ENCODE assay signal across 1 cellular context in the genomic region with DNA sequence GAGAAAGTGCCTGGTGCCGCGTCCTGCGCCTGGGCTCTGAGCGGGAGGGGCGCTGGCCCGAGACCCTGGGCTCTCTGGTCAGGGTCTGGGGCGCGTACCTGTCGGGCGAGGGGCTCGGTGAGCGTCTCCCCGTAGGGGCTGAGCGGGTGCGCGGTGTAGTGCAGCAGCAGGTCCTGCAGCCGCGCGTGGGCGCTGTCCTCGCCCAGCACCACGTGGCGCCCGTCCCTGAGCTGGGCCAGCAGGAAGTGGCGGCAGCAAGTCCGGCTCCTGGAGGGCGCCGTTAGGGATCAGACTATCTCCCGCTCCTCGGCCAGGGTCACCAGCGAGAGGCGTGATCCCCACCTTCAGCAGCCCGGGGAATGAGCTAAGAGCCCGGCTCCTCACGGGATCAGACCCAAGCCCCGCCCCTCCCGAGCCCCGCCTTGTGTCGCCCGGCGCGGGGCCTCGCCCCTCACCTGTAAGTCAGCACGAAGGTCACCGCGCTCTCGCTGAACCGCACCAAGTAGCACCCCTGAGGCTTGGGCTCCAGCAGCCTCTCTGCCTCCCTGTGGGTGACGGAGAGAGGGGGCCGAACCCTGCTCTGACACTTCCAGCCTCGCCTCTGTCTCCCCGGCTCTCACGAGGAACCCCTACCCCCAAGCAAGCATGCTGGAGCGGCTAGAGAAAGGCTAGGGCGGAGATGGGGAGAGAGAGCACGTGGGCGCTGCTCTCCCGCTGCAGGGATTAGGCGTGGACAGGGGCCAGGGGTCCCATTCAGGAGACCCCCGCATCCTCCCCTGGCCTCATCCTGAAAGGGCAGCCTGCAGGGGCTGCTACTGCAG.
TF ChIP-seq lines count a peak whose summit lies in the region.

No MANE protein-coding gene starts in this region.

TF ChIP-seq in K562, 482 proteins besides CTCF, POLR2A, EP300 and RAD21 (continued from another document and continues in another):
- TF ChIP-seq, protein P1, sequence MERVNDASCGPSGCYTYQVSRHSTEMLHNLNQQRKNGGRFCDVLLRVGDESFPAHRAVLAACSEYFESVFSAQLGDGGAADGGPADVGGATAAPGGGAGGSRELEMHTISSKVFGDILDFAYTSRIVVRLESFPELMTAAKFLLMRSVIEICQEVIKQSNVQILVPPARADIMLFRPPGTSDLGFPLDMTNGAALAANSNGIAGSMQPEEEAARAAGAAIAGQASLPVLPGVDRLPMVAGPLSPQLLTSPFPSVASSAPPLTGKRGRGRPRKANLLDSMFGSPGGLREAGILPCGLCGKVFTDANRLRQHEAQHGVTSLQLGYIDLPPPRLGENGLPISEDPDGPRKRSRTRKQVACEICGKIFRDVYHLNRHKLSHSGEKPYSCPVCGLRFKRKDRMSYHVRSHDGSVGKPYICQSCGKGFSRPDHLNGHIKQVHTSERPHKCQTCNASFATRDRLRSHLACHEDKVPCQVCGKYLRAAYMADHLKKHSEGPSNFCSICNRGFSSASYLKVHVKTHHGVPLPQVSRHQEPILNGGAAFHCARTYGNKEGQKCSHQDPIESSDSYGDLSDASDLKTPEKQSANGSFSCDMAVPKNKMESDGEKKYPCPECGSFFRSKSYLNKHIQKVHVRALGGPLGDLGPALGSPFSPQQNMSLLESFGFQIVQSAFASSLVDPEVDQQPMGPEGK (CRISPR knock-in tag; IDR thresholded peaks at IDR 0.05; ENCODE audit: borderline replicate concordance) = no peak
- no peak; the same call in 1 of the 2 replicates for TF ChIP-seq ZNF239 (CRISPR knock-in tag; IDR thresholded peaks at IDR 0.05)
- TF ChIP-seq PTTG1 (tag; IDR thresholded peaks at IDR 0.05; ENCODE audit: low read depth) = no peak
- TF ChIP-seq, protein P2, sequence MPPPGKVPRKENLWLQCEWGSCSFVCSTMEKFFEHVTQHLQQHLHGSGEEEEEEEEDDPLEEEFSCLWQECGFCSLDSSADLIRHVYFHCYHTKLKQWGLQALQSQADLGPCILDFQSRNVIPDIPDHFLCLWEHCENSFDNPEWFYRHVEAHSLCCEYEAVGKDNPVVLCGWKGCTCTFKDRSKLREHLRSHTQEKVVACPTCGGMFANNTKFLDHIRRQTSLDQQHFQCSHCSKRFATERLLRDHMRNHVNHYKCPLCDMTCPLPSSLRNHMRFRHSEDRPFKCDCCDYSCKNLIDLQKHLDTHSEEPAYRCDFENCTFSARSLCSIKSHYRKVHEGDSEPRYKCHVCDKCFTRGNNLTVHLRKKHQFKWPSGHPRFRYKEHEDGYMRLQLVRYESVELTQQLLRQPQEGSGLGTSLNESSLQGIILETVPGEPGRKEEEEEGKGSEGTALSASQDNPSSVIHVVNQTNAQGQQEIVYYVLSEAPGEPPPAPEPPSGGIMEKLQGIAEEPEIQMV (tag; conservative IDR thresholded peaks at IDR 0.05; ENCODE audit: low read depth) = no peak
- no peak; the same call in 1 of the 2 replicates for TF ChIP-seq SMARCE1 (IDR thresholded peaks at IDR 0.05)
- TF ChIP-seq, protein P3, sequence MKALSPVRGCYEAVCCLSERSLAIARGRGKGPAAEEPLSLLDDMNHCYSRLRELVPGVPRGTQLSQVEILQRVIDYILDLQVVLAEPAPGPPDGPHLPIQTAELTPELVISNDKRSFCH (CRISPR knock-in tag; IDR thresholded peaks at IDR 0.05) = no peak
- TF ChIP-seq, protein P3 (tag; IDR thresholded peaks at IDR 0.05) = peak; percentile 87; the same call in 1 of the 2 replicates
- TF ChIP-seq BHLHE40 (IDR thresholded peaks at IDR 0.05; ENCODE audit: low read length) = peak; percentile 88
- TF ChIP-seq HDAC1 (IDR thresholded peaks at IDR 0.05) = peak in 1 of 2 experiments; percentile 93; a peak in 2 of 4 replicates
- TF ChIP-seq HEY1 (CRISPR knock-in tag; IDR thresholded peaks at IDR 0.05; ENCODE audit: borderline replicate concordance) = no peak
- TF ChIP-seq PML (IDR thresholded peaks at IDR 0.05; ENCODE audit: low read length) = no peak
- peak; percentile 78 for TF ChIP-seq GABPA (tag; conservative IDR thresholded peaks at IDR 0.05; ENCODE audit: low read depth)
- no peak; a peak in 1 of 4 replicates for TF ChIP-seq KDM4B (IDR thresholded peaks at IDR 0.05; ENCODE audit: borderline replicate concordance in 2 of 2, low read depth in 1 of 2)
- TF ChIP-seq, protein P4, sequence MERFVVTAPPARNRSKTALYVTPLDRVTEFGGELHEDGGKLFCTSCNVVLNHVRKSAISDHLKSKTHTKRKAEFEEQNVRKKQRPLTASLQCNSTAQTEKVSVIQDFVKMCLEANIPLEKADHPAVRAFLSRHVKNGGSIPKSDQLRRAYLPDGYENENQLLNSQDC (CRISPR knock-in tag; IDR thresholded peaks at IDR 0.05) = no peak
- TF ChIP-seq TAL1 (IDR thresholded peaks at IDR 0.05) = no peak
- no peak for TF ChIP-seq CC2D1A (IDR thresholded peaks at IDR 0.05)
- TF ChIP-seq ZNF232 (CRISPR knock-in tag; IDR thresholded peaks at IDR 0.05) = no peak
- TF ChIP-seq, protein P5, sequence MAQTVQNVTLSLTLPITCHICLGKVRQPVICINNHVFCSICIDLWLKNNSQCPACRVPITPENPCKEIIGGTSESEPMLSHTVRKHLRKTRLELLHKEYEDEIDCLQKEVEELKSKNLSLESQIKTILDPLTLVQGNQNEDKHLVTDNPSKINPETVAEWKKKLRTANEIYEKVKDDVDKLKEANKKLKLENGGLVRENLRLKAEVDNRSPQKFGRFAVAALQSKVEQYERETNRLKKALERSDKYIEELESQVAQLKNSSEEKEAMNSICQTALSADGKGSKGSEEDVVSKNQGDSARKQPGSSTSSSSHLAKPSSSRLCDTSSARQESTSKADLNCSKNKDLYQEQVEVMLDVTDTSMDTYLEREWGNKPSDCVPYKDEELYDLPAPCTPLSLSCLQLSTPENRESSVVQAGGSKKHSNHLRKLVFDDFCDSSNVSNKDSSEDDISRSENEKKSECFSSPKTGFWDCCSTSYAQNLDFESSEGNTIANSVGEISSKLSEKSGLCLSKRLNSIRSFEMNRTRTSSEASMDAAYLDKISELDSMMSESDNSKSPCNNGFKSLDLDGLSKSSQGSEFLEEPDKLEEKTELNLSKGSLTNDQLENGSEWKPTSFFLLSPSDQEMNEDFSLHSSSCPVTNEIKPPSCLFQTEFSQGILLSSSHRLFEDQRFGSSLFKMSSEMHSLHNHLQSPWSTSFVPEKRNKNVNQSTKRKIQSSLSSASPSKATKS (CRISPR knock-in tag; IDR thresholded peaks at IDR 0.05) = no peak
- no peak; the same call in 1 of the 2 replicates for TF ChIP-seq ZNF764 (CRISPR knock-in tag; IDR thresholded peaks at IDR 0.05; ENCODE audit: low read depth)
- TF ChIP-seq, protein P6, sequence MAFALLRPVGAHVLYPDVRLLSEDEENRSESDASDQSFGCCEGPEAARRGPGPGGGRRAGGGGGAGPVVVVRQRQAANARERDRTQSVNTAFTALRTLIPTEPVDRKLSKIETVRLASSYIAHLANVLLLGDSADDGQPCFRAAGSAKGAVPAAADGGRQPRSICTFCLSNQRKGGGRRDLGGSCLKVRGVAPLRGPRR (CRISPR knock-in tag; IDR thresholded peaks at IDR 0.05) = no peak
- TF ChIP-seq HMG20B (CRISPR knock-in tag; IDR thresholded peaks at IDR 0.05) = no peak
- TF ChIP-seq PTBP1 (IDR thresholded peaks at IDR 0.05; ENCODE audit: low read depth, low read length) = 0 out of 2 replicates have a peak, but pooled peaks have one; percentile 27
- TF ChIP-seq SMC3 (conservative IDR thresholded peaks at IDR 0.05; ENCODE audit: insufficient read depth, low read depth, low read length) = peak; percentile 14; the same call in 1 of the 2 replicates
- TF ChIP-seq PURB (CRISPR knock-in tag; IDR thresholded peaks at IDR 0.05; ENCODE audit: low read depth) = no peak
- no peak for TF ChIP-seq TEAD2 (tag; IDR thresholded peaks at IDR 0.05)
- TF ChIP-seq KLF10 (CRISPR knock-in tag; IDR thresholded peaks at IDR 0.05) = no peak
- TF ChIP-seq, protein P7, sequence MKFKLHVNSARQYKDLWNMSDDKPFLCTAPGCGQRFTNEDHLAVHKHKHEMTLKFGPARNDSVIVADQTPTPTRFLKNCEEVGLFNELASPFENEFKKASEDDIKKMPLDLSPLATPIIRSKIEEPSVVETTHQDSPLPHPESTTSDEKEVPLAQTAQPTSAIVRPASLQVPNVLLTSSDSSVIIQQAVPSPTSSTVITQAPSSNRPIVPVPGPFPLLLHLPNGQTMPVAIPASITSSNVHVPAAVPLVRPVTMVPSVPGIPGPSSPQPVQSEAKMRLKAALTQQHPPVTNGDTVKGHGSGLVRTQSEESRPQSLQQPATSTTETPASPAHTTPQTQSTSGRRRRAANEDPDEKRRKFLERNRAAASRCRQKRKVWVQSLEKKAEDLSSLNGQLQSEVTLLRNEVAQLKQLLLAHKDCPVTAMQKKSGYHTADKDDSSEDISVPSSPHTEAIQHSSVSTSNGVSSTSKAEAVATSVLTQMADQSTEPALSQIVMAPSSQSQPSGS (CRISPR knock-in tag; IDR thresholded peaks at IDR 0.05) = no peak
- TF ChIP-seq HMG20A (CRISPR knock-in tag; conservative IDR thresholded peaks at IDR 0.05) = no peak
- peak; percentile 59 for TF ChIP-seq TAF1 (IDR thresholded peaks at IDR 0.05; ENCODE audit: control insufficient read depth, extremely low read depth, insufficient read depth, low read length, severe bottlenecking)
- TF ChIP-seq ELF1 (tag; IDR thresholded peaks at IDR 0.05) = peak; percentile 87
- no peak for TF ChIP-seq NCOA6 (IDR thresholded peaks at IDR 0.05)
- TF ChIP-seq, protein P8, sequence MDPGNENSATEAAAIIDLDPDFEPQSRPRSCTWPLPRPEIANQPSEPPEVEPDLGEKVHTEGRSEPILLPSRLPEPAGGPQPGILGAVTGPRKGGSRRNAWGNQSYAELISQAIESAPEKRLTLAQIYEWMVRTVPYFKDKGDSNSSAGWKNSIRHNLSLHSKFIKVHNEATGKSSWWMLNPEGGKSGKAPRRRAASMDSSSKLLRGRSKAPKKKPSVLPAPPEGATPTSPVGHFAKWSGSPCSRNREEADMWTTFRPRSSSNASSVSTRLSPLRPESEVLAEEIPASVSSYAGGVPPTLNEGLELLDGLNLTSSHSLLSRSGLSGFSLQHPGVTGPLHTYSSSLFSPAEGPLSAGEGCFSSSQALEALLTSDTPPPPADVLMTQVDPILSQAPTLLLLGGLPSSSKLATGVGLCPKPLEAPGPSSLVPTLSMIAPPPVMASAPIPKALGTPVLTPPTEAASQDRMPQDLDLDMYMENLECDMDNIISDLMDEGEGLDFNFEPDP (CRISPR knock-in tag; IDR thresholded peaks at IDR 0.05) = no peak
- no peak for TF ChIP-seq ZNF445 (CRISPR knock-in tag; IDR thresholded peaks at IDR 0.05; ENCODE audit: low read depth)
- TF ChIP-seq ZNF76 (CRISPR knock-in tag; IDR thresholded peaks at IDR 0.05; ENCODE audit: borderline replicate concordance) = peak; percentile 88
- TF ChIP-seq, protein P9, sequence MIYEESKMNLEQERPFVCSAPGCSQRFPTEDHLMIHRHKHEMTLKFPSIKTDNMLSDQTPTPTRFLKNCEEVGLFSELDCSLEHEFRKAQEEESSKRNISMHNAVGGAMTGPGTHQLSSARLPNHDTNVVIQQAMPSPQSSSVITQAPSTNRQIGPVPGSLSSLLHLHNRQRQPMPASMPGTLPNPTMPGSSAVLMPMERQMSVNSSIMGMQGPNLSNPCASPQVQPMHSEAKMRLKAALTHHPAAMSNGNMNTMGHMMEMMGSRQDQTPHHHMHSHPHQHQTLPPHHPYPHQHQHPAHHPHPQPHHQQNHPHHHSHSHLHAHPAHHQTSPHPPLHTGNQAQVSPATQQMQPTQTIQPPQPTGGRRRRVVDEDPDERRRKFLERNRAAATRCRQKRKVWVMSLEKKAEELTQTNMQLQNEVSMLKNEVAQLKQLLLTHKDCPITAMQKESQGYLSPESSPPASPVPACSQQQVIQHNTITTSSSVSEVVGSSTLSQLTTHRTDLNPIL (CRISPR knock-in tag; IDR thresholded peaks at IDR 0.05) = no peak
- TF ChIP-seq GTF2E2 (tag; IDR thresholded peaks at IDR 0.05) = no peak
- no peak; the same call in 1 of the 2 replicates for TF ChIP-seq SIN3B (IDR thresholded peaks at IDR 0.05; ENCODE audit: low read depth)
- no peak for TF ChIP-seq ZNF347 (CRISPR knock-in tag; IDR thresholded peaks at IDR 0.05; ENCODE audit: low read depth)
- no peak; a peak in 2 of 4 replicates for TF ChIP-seq TEAD1 (CRISPR knock-in tag; IDR thresholded peaks at IDR 0.05)
- TF ChIP-seq FIP1L1 (IDR thresholded peaks at IDR 0.05; ENCODE audit: low read depth, low read length, poor library complexity, severe bottlenecking) = peak; percentile 84
- TF ChIP-seq HIVEP1 (CRISPR knock-in tag; IDR thresholded peaks at IDR 0.05) = no peak
- peak in 1 of 2 experiments; percentile 57; a peak in 1 of 3 replicates for TF ChIP-seq CBX3 (IDR thresholded peaks at IDR 0.05; ENCODE audit: borderline replicate concordance in 1 of 2, low read length in 2 of 2)
- TF ChIP-seq ZNF589 (CRISPR knock-in tag; IDR thresholded peaks at IDR 0.05; ENCODE audit: low read depth) = no peak; the same call in 1 of the 2 replicates
- no peak for TF ChIP-seq ZNF316 (IDR thresholded peaks at IDR 0.05)
- TF ChIP-seq CHD2 (IDR thresholded peaks at IDR 0.05; ENCODE audit: low read depth, low read length) = no peak
- TF ChIP-seq ZNF444 (CRISPR knock-in tag; IDR thresholded peaks at IDR 0.05) = no peak
- TF ChIP-seq TCFL5 (CRISPR knock-in tag; conservative IDR thresholded peaks at IDR 0.05) = no peak
- peak; percentile 79; the same call in 1 of the 2 replicates for TF ChIP-seq NR2C2 (CRISPR knock-in tag; IDR thresholded peaks at IDR 0.05)
- peak; percentile 64 for TF ChIP-seq NR2C2 (tag; IDR thresholded peaks at IDR 0.05)
- no peak for TF ChIP-seq RBM17 (IDR thresholded peaks at IDR 0.05; ENCODE audit: borderline replicate concordance, low read depth, low read length)
- peak; percentile 29; the same call in 1 of the 2 replicates for TF ChIP-seq STAG1 (CRISPR knock-in tag; IDR thresholded peaks at IDR 0.05; ENCODE audit: borderline replicate concordance)
- TF ChIP-seq, protein P10, sequence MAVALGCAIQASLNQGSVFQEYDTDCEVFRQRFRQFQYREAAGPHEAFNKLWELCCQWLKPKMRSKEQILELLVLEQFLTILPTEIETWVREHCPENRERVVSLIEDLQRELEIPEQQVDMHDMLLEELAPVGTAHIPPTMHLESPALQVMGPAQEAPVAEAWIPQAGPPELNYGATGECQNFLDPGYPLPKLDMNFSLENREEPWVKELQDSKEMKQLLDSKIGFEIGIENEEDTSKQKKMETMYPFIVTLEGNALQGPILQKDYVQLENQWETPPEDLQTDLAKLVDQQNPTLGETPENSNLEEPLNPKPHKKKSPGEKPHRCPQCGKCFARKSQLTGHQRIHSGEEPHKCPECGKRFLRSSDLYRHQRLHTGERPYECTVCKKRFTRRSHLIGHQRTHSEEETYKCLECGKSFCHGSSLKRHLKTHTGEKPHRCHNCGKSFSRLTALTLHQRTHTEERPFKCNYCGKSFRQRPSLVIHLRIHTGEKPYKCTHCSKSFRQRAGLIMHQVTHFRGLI (CRISPR knock-in tag; IDR thresholded peaks at IDR 0.05) = no peak
- no peak for TF ChIP-seq POLR2AphosphoS2 (IDR thresholded peaks at IDR 0.05; ENCODE audit: low read length)
- TF ChIP-seq COPS2 (conservative IDR thresholded peaks at IDR 0.05) = no peak
- no peak for TF ChIP-seq ZSCAN32 (CRISPR knock-in tag; IDR thresholded peaks at IDR 0.05)
- no peak for TF ChIP-seq RFX1 (IDR thresholded peaks at IDR 0.05)
- peak; percentile 100 for TF ChIP-seq MYC (IDR thresholded peaks at IDR 0.05; ENCODE audit: low read depth, low read length)
- peak; percentile 99 for TF ChIP-seq MYC (CRISPR knock-in tag; IDR thresholded peaks at IDR 0.05; ENCODE audit: borderline replicate concordance, low read depth)
- no peak for TF ChIP-seq ZNF436 (CRISPR knock-in tag; IDR thresholded peaks at IDR 0.05)
- TF ChIP-seq SMAD4 (CRISPR knock-in tag; conservative IDR thresholded peaks at IDR 0.05) = peak; percentile 89
- no peak for TF ChIP-seq KLF1 (tag; IDR thresholded peaks at IDR 0.05)
- peak; percentile 35; the same call in 1 of the 2 replicates for TF ChIP-seq ZKSCAN8 (CRISPR knock-in tag; IDR thresholded peaks at IDR 0.05)
- TF ChIP-seq GABPB1 (CRISPR knock-in tag; IDR thresholded peaks at IDR 0.05) = peak; percentile 90
